In the genomic region with DNA sequence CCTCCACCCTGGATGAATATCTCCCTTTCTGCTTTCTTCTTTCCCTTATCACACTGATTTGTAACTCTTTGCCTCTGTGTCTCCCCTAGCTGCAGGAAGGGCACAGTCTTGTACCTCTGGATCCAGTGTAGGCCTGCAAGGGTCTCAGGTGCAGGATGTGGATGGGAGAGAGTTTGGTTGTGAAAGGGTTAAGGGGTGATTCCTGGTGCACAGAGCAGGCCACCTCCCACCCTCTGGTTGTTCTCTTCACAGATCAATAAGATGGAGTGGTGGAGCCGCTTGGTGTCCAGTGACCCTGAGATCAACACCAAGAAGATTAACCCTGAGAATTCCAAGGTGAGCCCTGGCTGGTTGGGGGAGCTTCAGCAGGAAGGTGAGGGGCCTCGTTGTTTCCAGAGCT, we compare ENCODE assay signal across 18 cellular contexts. TPM values are rescaled to one million over a fixed set of nuclear protein-coding genes. Genes with fewer than 3 reads are reported as not detected.
A peak's percentile ranks its signal among the peaks of the same experiment; 100 is the strongest.
DNase-seq lines count a peak whose midpoint lies in the region; ATAC-seq and TF ChIP-seq lines count a peak whose summit lies in the region.
"Had no signal": no experiment of that assay in that cellular context is flagged by ENCODE, and none has a peak within 500 bp of the region (broad histone marks: within the 10 kb centered on the region; RNA-seq: fewer than 3 reads in every experiment).

No MANE protein-coding gene starts in this region.

- DNase-seq in heart left ventricle (no peak), cardiac septum (ENCODE audit: low spot score) (no peak), transverse colon (no peak), iPS-NIHi7 (ENCODE audit: extremely low spot score) (no peak)
- no peak for DNase-seq in activated naive CD8-positive, alpha-beta T cell treated with anti-CD3 and anti-CD28 coated beads, Interleukin-2, amount 10 ng/mL, durations not matched to agents 7 days and 5 days
- no peak for DNase-seq in activated T-cell treated with anti-CD3 and anti-CD28 coated beads, Interleukin-2, amount 50 U/mL, for 72 hours
- DNase-seq: CD4-positive, alpha-beta memory T cell; HFFc6; Karpas-422; MG63; NCI-H1092; NCI-H2081 treated with DMSO at 0.1 percent for 48 hours; NCI-H510A; NCI-H774 had no signal

- peaks cover 25% of the 10 kb centered on the region for H3K36me3 Mint-ChIP-seq in activated naive CD8-positive, alpha-beta T cell treated with anti-CD3 and anti-CD28 coated beads, Interleukin-2, amount 10 ng/mL, durations not matched to agents 7 days and 5 days
- peaks cover 8 to 23% of the 10 kb centered on the region in 2 donors for H3K36me3 Mint-ChIP-seq in activated T-cell treated with anti-CD3 and anti-CD28 coated beads, Interleukin-2, amount 50 U/mL, for 72 hours (ENCODE audit: insufficient read depth in 2 of 2)

- peaks cover 2% of the 10 kb centered on the region for H3K4me1 Mint-ChIP-seq in activated naive CD8-positive, alpha-beta T cell treated with anti-CD3 and anti-CD28 coated beads, Interleukin-2, amount 10 ng/mL, durations not matched to agents 7 days and 5 days
- no peaks in the 10 kb centered on the region for H3K4me1 Mint-ChIP-seq in activated T-cell treated with anti-CD3 and anti-CD28 coated beads, Interleukin-2, amount 50 U/mL, for 72 hours (ENCODE audit: low read depth)
- H3K4me1 Mint-ChIP-seq: CD4-positive, alpha-beta memory T cell had no signal

- in situ Hi-C loops in transverse colon (cut with MboI; ENCODE audit: low pct_ligation_motif_present in 1 of 4, low pct_unique_long_range_greater_than_20kb in 1 of 4, low sequenced_read_pairs in 3 of 4) = no loop called here

- H3K27ac Mint-ChIP-seq in activated naive CD8-positive, alpha-beta T cell treated with anti-CD3 and anti-CD28 coated beads, Interleukin-2, amount 10 ng/mL, durations not matched to agents 7 days and 5 days = peak overlapping the region; percentile 9
- no peak overlapping the region for H3K27ac Mint-ChIP-seq in activated T-cell treated with anti-CD3 and anti-CD28 coated beads, Interleukin-2, amount 50 U/mL, for 72 hours
- H3K27ac Mint-ChIP-seq: CD4-positive, alpha-beta memory T cell; HFFc6 had no signal

- no peaks in the 10 kb centered on the region for H3K9me3 Mint-ChIP-seq in activated naive CD8-positive, alpha-beta T cell treated with anti-CD3 and anti-CD28 coated beads, Interleukin-2, amount 10 ng/mL, durations not matched to agents 7 days and 5 days
- H3K9me3 Mint-ChIP-seq in activated T-cell treated with anti-CD3 and anti-CD28 coated beads, Interleukin-2, amount 50 U/mL, for 72 hours = no peaks in the 10 kb centered on the region
- H3K9me3 Mint-ChIP-seq: CD4-positive, alpha-beta memory T cell; HFFc6 had no signal

- H3K4me3 ChIP-seq in heart left ventricle (no peak overlapping the region), liver (ENCODE audit: low read depth in 1 of 3, low read length in 3 of 3) (peak overlapping the region in 1 of 3 donors; percentile 23), transverse colon (no peak overlapping the region)
- H3K4me3 ChIP-seq: MG63 had no signal

- H3K4me1 ChIP-seq in heart left ventricle (peaks cover 0 to 41% (median 11%) of the 10 kb centered on the region in 12 donors), liver (ENCODE audit: control insufficient read depth in 4 of 4, insufficient read depth in 4 of 4, low read length in 3 of 4) (peaks cover 31 to 69% (median 57%) of the 10 kb centered on the region in 4 donors), transverse colon (peaks cover 3 to 24% (median 13%) of the 10 kb centered on the region in 4 donors)

- H3K36me3 ChIP-seq in heart left ventricle (peaks cover 0 to 66% (median 56%) of the 10 kb centered on the region in 9 donors), liver (ENCODE audit: control insufficient read depth in 4 of 4, insufficient read depth in 3 of 4, low read depth in 1 of 4, low read length in 3 of 4) (peaks cover 5 to 15% (median 10%) of the 10 kb centered on the region in 4 donors), transverse colon (peaks cover 0 to 34% (median 14%) of the 10 kb centered on the region in 4 donors)

- H3K27me3 ChIP-seq in heart left ventricle = no peaks in the 10 kb centered on the region
- no peaks in the 10 kb centered on the region for H3K27me3 ChIP-seq in liver (ENCODE audit: control insufficient read depth in 4 of 4, insufficient read depth in 4 of 4, low read length in 3 of 4)
- H3K27me3 ChIP-seq in transverse colon = no peaks in the 10 kb centered on the region
- H3K27me3 ChIP-seq: MG63 had no signal

- TF ChIP-seq EP300 in transverse colon (IDR thresholded peaks at IDR 0.05; ENCODE audit: low read depth) = no peak

- TF ChIP-seq POLR2A in heart left ventricle (IDR thresholded peaks at IDR 0.05) (no peak), transverse colon (IDR thresholded peaks at IDR 0.05) (no peak)

- no peak overlapping the region for H3K9ac ChIP-seq in liver (ENCODE audit: low read depth in 1 of 2, low read length in 2 of 2)

- POLR2A ChIA-PET in activated naive CD8-positive, alpha-beta T cell treated with anti-CD3 and anti-CD28 coated beads, Interleukin-2, amount 10 ng/mL, durations not matched to agents 7 days and 5 days (lab: Charles Lee) = no interaction called here

- H3K27ac ChIP-seq in heart left ventricle (peak overlapping the region in 9 of 12 donors; percentile 39 to 79 (median 61)), liver (ENCODE audit: low read depth in 1 of 2, low read length in 2 of 2) (peak overlapping the region; percentile 9 to 61), transverse colon (peak overlapping the region; percentile 1 to 73 (median 55))

- no peaks in the 10 kb centered on the region for H3K9me3 ChIP-seq in heart left ventricle
- H3K9me3 ChIP-seq in liver (ENCODE audit: control insufficient read depth in 4 of 4, low read length in 3 of 4) = no peaks in the 10 kb centered on the region
- H3K9me3 ChIP-seq in transverse colon = no peaks in the 10 kb centered on the region
- H3K9me3 ChIP-seq: MG63 had no signal

- TF ChIP-seq CTCF in heart left ventricle (IDR thresholded peaks at IDR 0.05) = no peak
- no peak for TF ChIP-seq CTCF in liver (IDR thresholded peaks at IDR 0.05; ENCODE audit: low read depth, low read length, missing input control)
- TF ChIP-seq CTCF in transverse colon (IDR thresholded peaks at IDR 0.05) = no peak

- H3K4me3 Mint-ChIP-seq in activated naive CD8-positive, alpha-beta T cell treated with anti-CD3 and anti-CD28 coated beads, Interleukin-2, amount 10 ng/mL, durations not matched to agents 7 days and 5 days = no peak overlapping the region
- H3K4me3 Mint-ChIP-seq in activated T-cell treated with anti-CD3 and anti-CD28 coated beads, Interleukin-2, amount 50 U/mL, for 72 hours = no peak overlapping the region
- H3K4me3 Mint-ChIP-seq: CD4-positive, alpha-beta memory T cell; HFFc6 had no signal

- H3K27me3 Mint-ChIP-seq in activated naive CD8-positive, alpha-beta T cell treated with anti-CD3 and anti-CD28 coated beads, Interleukin-2, amount 10 ng/mL, durations not matched to agents 7 days and 5 days = no peaks in the 10 kb centered on the region
- H3K27me3 Mint-ChIP-seq in activated T-cell treated with anti-CD3 and anti-CD28 coated beads, Interleukin-2, amount 50 U/mL, for 72 hours (ENCODE audit: low read depth) = no peaks in the 10 kb centered on the region
- H3K27me3 Mint-ChIP-seq: CD4-positive, alpha-beta memory T cell had no signal

- no peak for TF ChIP-seq RAD21 in liver (IDR thresholded peaks at IDR 0.05)

- ATAC-seq in heart left ventricle (no peak), GM18909 (IDR thresholded peaks at IDR 0.05; ENCODE audit: poor library complexity, unreplicated experiment) (no peak)
- no peak for ATAC-seq in activated naive CD8-positive, alpha-beta T cell treated with anti-CD3 and anti-CD28 coated beads, Interleukin-2, amount 10 ng/mL, durations not matched to agents 7 days and 5 days (ENCODE audit: low read depth)
- no peak for ATAC-seq in activated T-cell treated with anti-CD3 and anti-CD28 coated beads, Interleukin-2, amount 50 U/mL, for 72 hours (replicated peaks in 1 of 2)

- intact Hi-C loops in heart left ventricle (cut with DNase I) (no loop called here), cardiac septum (cut with DNase I) (no loop called here), transverse colon (cut with DNase I; ENCODE audit: low total_unique reads) (no loop called here)

- 76 to 82% (median 79%) methylated on average over 2 of the region's 2 CpGs for WGBS in heart left ventricle, 4 donors
- WGBS in liver = 39% methylated on average over 2 of the region's 2 CpGs
- WGBS in transverse colon (ENCODE audit: low coverage in 1 of 2), 2 donors = 67% methylated on average over 2 of the region's 2 CpGs; no CpG with 5 or more reads in 1 of the 2 donors

RNA-seq across cellular contexts. Expression of a gene that starts 15.1 kb away (rescaled TPM):
- total RNA-seq in heart left ventricle (under 1 TPM in 2 of 9 donors, not detected in 7; 0.12 to 0.45 TPM), cardiac septum (not detected), liver (1 to 10 TPM; 1.0 to 1.4 TPM), transverse colon (10 to 100 TPM; 11.6 to 36.2 (median 29.8) TPM)
- polyA plus RNA-seq in heart left ventricle (under 1 TPM in 1 of 2 donors, not detected in 1; 0.03 TPM), liver (1 to 10 TPM; 2.2 to 4.6 TPM)
- 1 to 10 TPM; 1.1 to 1.8 TPM for total RNA-seq in activated naive CD8-positive, alpha-beta T cell treated with anti-CD3 and anti-CD28 coated beads, Interleukin-2, amount 10 ng/mL, durations not matched to agents 7 days and 5 days
- 1 to 10 TPM; 1.1 TPM for total RNA-seq in activated T-cell treated with anti-CD3 and anti-CD28 coated beads, Interleukin-2, amount 50 U/mL, for 72 hours
- total RNA-seq: A172, HFFc6 had no signal

RNA-seq across cellular contexts. Expression of a gene that starts 23.6 kb away (rescaled TPM):
- total RNA-seq in heart left ventricle = 10 to 100 TPM; 53.6 to 78.6 (median 57.4) TPM
- polyA plus RNA-seq in heart left ventricle = 10 to 100 TPM; 69.7 to 99.6 TPM
- total RNA-seq in cardiac septum = 55.5 TPM
- 10 to 100 TPM; 59.0 to 59.1 TPM for total RNA-seq in activated naive CD8-positive, alpha-beta T cell treated with anti-CD3 and anti-CD28 coated beads, Interleukin-2, amount 10 ng/mL, durations not matched to agents 7 days and 5 days
- total RNA-seq in liver = 10 to 100 TPM; 18.2 to 22.8 TPM
- polyA plus RNA-seq in liver = 10 to 100 TPM; 49.7 to 50.7 TPM
- total RNA-seq in transverse colon = 10 to 100 TPM; 10.8 to 39.9 (median 27.6) TPM
- 10 to 100 TPM; 61.6 to 78.5 TPM for total RNA-seq in activated T-cell treated with anti-CD3 and anti-CD28 coated beads, Interleukin-2, amount 50 U/mL, for 72 hours

RNA-seq across cellular contexts. Expression of a gene that starts 31.4 kb away (rescaled TPM):
- total RNA-seq in heart left ventricle (10 to 100 TPM in 2 of 9 donors, 1 to 10 TPM in 7; 2.4 to 19.2 (median 6.6) TPM), cardiac septum (5.7 TPM), liver (10 to 100 TPM; 15.7 to 24.2 TPM), transverse colon (1 to 10 TPM in 1 of 4 donors, under 1 TPM in 1, not detected in 2; 0.95 to 2.7 TPM)
- polyA plus RNA-seq in heart left ventricle (1 to 10 TPM; 2.0 to 6.6 TPM), liver (100 to 1,000 TPM in 1 of 2 donors, 10 to 100 TPM in 1; 56.9 to 166 TPM)
- total RNA-seq in activated naive CD8-positive, alpha-beta T cell treated with anti-CD3 and anti-CD28 coated beads, Interleukin-2, amount 10 ng/mL, durations not matched to agents 7 days and 5 days = not detected
- not detected for total RNA-seq in activated T-cell treated with anti-CD3 and anti-CD28 coated beads, Interleukin-2, amount 50 U/mL, for 72 hours
- total RNA-seq: A172; CD4-positive, alpha-beta memory T cell; HFFc6 had no signal
- polyA plus RNA-seq: BJ; CD4-positive, alpha-beta memory T cell had no signal

RNA-seq across cellular contexts. Expression of a gene that starts 44.9 kb away (rescaled TPM):
- total RNA-seq in heart left ventricle (10 to 100 TPM in 3 of 9 donors, 1 to 10 TPM in 6; 6.0 to 14.9 (median 9.0) TPM), cardiac septum (6.4 TPM), liver (1 to 10 TPM; 6.3 TPM), transverse colon (10 to 100 TPM in 2 of 4 donors, 1 to 10 TPM in 2; 3.2 to 35.9 (median 10.7) TPM)
- polyA plus RNA-seq in heart left ventricle (10 to 100 TPM in 1 of 2 donors, 1 to 10 TPM in 1; 7.7 to 11.7 TPM), liver (1 to 10 TPM; 5.8 to 6.2 TPM)
- total RNA-seq in activated naive CD8-positive, alpha-beta T cell treated with anti-CD3 and anti-CD28 coated beads, Interleukin-2, amount 10 ng/mL, durations not matched to agents 7 days and 5 days = 10 to 100 TPM; 17.3 to 19.6 TPM
- total RNA-seq in activated T-cell treated with anti-CD3 and anti-CD28 coated beads, Interleukin-2, amount 50 U/mL, for 72 hours = 10 to 100 TPM; 10.9 to 11.9 TPM

RNA-seq across cellular contexts. Expression of a gene that starts 48.4 kb away (rescaled TPM):
- total RNA-seq in heart left ventricle (10 to 100 TPM; 16.6 to 68.5 (median 21.7) TPM), cardiac septum (42.2 TPM), liver (10 to 100 TPM in 1 of 2 donors, 1 to 10 TPM in 1; 1.3 to 10.0 TPM), transverse colon (1 to 10 TPM in 2 of 4 donors, under 1 TPM in 1, not detected in 1; 0.80 to 4.1 (median 2.3) TPM)
- polyA plus RNA-seq in heart left ventricle (10 to 100 TPM; 18.4 to 38.9 TPM), liver (1 to 10 TPM in 1 of 2 donors, under 1 TPM in 1; 0.97 to 3.5 TPM)
- not detected for total RNA-seq in activated naive CD8-positive, alpha-beta T cell treated with anti-CD3 and anti-CD28 coated beads, Interleukin-2, amount 10 ng/mL, durations not matched to agents 7 days and 5 days
- total RNA-seq in activated T-cell treated with anti-CD3 and anti-CD28 coated beads, Interleukin-2, amount 50 U/mL, for 72 hours = under 1 TPM; 0.49 to 0.96 TPM
- total RNA-seq: CD4-positive, alpha-beta memory T cell had no signal
- polyA plus RNA-seq: CD4-positive, alpha-beta memory T cell had no signal

Comparison
In these comparisons a context has a peak if more than half of its experiments do, and no peak if none do; other contexts are left out.
1. RNA of a gene that starts 15.1 kb away (total RNA-seq): 11.6 to 36.2 TPM in transverse colon; 1.1 to 1.8 TPM in activated naive CD8-positive, alpha-beta T cell treated with anti-CD3 and anti-CD28 coated beads, Interleukin-2, amount 10 ng/mL, durations not matched to agents 7 days and 5 days, 1.0 to 1.4 TPM in liver, 1.1 TPM in activated T-cell treated with anti-CD3 and anti-CD28 coated beads, Interleukin-2, amount 50 U/mL, for 72 hours, 0.12 to 0.45 TPM in heart left ventricle and not detected in cardiac septum (single experiment); every median in the first group is over 4 times any median in the second.
2. Peak in every context shown above with its lines, with median percentiles within 50 percentile points of each other: H3K27ac ChIP-seq.